ENCODE assay signal across 15 cellular contexts in genomic region chr22:42907404-42908081, GRCh38. TPM values are rescaled to one million over a fixed set of nuclear protein-coding genes. Genes with fewer than 3 reads are reported as not detected.
DNase-seq lines count a peak whose midpoint lies in the region; ATAC-seq, FAIRE-seq and TF ChIP-seq lines count a peak whose summit lies in the region.
"Had no signal": no experiment of that assay in that cellular context is flagged by ENCODE, and none has a peak within 500 bp of the region (broad histone marks: within the 10 kb centered on the region; RNA-seq: fewer than 3 reads in every experiment).

No MANE protein-coding gene starts in this region.

- no peak for TF ChIP-seq POLR2A in H1 (IDR thresholded peaks at IDR 0.05; ENCODE audit: control extremely low read depth in 1 of 2, low read depth in 2 of 2, low read length in 2 of 2)
- no peak for TF ChIP-seq POLR2A in suprapubic skin (IDR thresholded peaks at IDR 0.05)

- WGBS in H1 (ENCODE audit: extremely low coverage in 1 of 2, insufficient coverage in 1 of 2, insufficient read length in 1 of 2, insufficient replicate concordance in 2 of 2, low coverage in 1 of 2, low lambda C conversion rate in 2 of 2, missing lambda C conversion rate in 1 of 2), 2 experiments, result 94% methylated on average over 22 of the region's 22 CpGs; no CpG with 5 or more reads in 1 of the 2 experiments
- 83 to 85% methylated on average over 22 of the region's 22 CpGs for WGBS in lung, 2 donors
- 58% methylated on average over 12 of the region's 22 CpGs for WGBS in suprapubic skin

- TF ChIP-seq EP300 in H1 (IDR thresholded peaks at IDR 0.05; ENCODE audit: borderline replicate concordance in 1 of 2, low read depth in 2 of 2, low read length in 2 of 2) (no peak), suprapubic skin (IDR thresholded peaks at IDR 0.05) (no peak)

- no peak overlapping the region for H3K4me2 ChIP-seq in H1 (ENCODE audit: insufficient read depth in 1 of 2, low read depth in 2 of 2, low read length in 2 of 2)

- H2BK20ac ChIP-seq in H1 (ENCODE audit: low read length), result no peak overlapping the region

- no peak overlapping the region for H2BK120ac ChIP-seq in H1 (replicated peaks; ENCODE audit: low read depth, low read length)

- H3K9ac ChIP-seq in H1 (replicated peaks in 1 of 4; ENCODE audit: extremely low read depth in 1 of 4, low read depth in 3 of 4, low read length in 3 of 4), result no peak overlapping the region

- 0 out of 2 replicates have a peak overlapping the region, but pooled peaks have one; percentile 39 for H2AK5ac ChIP-seq in H1 (ENCODE audit: low read depth, low read length)

- H2BK12ac ChIP-seq in H1 (ENCODE audit: low read depth, low read length), result no peak overlapping the region

- TF ChIP-seq CTCF in VCaP (conservative IDR thresholded peaks at IDR 0.05) (no peak), H1 (IDR thresholded peaks at IDR 0.05; ENCODE audit: control extremely low read depth in 1 of 3, insufficient read depth in 1 of 3, low read depth in 1 of 3, low read length in 3 of 3) (no peak), lung (IDR thresholded peaks at IDR 0.05; ENCODE audit: control extremely low read depth, extremely low read depth) (no peak), suprapubic skin (IDR thresholded peaks at IDR 0.05) (no peak)

- H3K4ac ChIP-seq in H1 (replicated peaks; ENCODE audit: insufficient read length, low read depth, low read length), result no peak overlapping the region

- H3K27me3 ChIP-seq in H1 (replicated peaks in 1 of 4; ENCODE audit: control insufficient read depth in 3 of 4, extremely low read depth in 1 of 4, insufficient read depth in 3 of 4, low read length in 3 of 4), result no peaks in the 10 kb centered on the region
- H3K27me3 ChIP-seq in lung (ENCODE audit: control insufficient read depth, insufficient read depth), result no peaks in the 10 kb centered on the region
- H3K27me3 ChIP-seq in suprapubic skin, result no peaks in the 10 kb centered on the region

- H3K23ac ChIP-seq in H1 (ENCODE audit: insufficient read length), result no peak overlapping the region

- H3K79me1 ChIP-seq in H1 (ENCODE audit: low read depth, low read length), result peaks cover 28% of the 10 kb centered on the region

- no peak overlapping the region for H3K18ac ChIP-seq in H1 (ENCODE audit: extremely low read depth, low read length)

- CTCF ChIA-PET in H1 (lab: Charles Lee; ENCODE audit: partially characterized antibody), result interaction anchor here (0.7 to 6.5 kb wide), 5 partner anchors 8 to 228 kb away, joined by 3 to 38 read pairs (median 3); no protein-coding TSS in a partner anchor

- no peak overlapping the region for H3K14ac ChIP-seq in H1 (ENCODE audit: insufficient read length)

- H3K4me1 ChIP-seq in H1 (replicated peaks in 1 of 4; ENCODE audit: control insufficient read depth in 3 of 4, insufficient read depth in 4 of 4, low read length in 3 of 4) (peaks cover 0 to 13% (median 6%) of the 10 kb centered on the region in 4 experiments; a peak in 5 of 7 replicates), lung (ENCODE audit: control insufficient read depth in 2 of 2, insufficient read depth in 2 of 2, low read length in 2 of 2) (peaks cover 34 to 35% of the 10 kb centered on the region in 2 donors), suprapubic skin (peaks cover 66% of the 10 kb centered on the region)

- peaks cover 3 to 15% of the 10 kb centered on the region in 2 experiments for H4K20me1 ChIP-seq in H1 (replicated peaks in 1 of 2; ENCODE audit: control insufficient read depth in 1 of 2, insufficient read depth in 2 of 2, low read length in 2 of 2)

- no peak overlapping the region for H4K8ac ChIP-seq in H1 (ENCODE audit: extremely low read depth, insufficient read depth, low read length)

- no peak for ATAC-seq in lung (ENCODE audit: insufficient read depth, low FRiP score)
- ATAC-seq: left colon had no signal

- no peak overlapping the region for H2AFZ ChIP-seq in H1 (ENCODE audit: low read length)

- no peak for DNase-seq in H1 (ENCODE audit: low read depth in 1 of 2, low spot score in 2 of 2)
- no peak for DNase-seq in lung (ENCODE audit: low spot score)
- DNase-seq in suprapubic skin (ENCODE audit: low spot score in 2 of 2), result no peak
- DNase-seq in NCI-H82 treated with DMSO at 0.1 percent for 48 hours (lab: John Stamatoyannopoulos, UW; ENCODE audit: unreplicated experiment), result no peak
- no peak for DNase-seq in KG1 (lab: John Stamatoyannopoulos, UW)
- no peak for DNase-seq in NCI-H774 (lab: John Stamatoyannopoulos, UW)
- DNase-seq in cerebellar nuclear complex (lab: John Stamatoyannopoulos, UW), result no peak
- DNase-seq: activated CD4-positive, alpha-beta T cell treated with anti-CD3 and anti-CD28 coated beads, Interleukin-2, amount 10 ng/mL, durations not matched to agents 7 days and 5 days; activated T-cell treated with anti-CD3 and anti-CD28 coated beads, Interleukin-2, amount 50 U/mL, for 48 hours; AML-193; DMS53; H9; left colon; NCI-H2029 treated with DMSO at 0.1 percent for 48 hours had no signal

- H4K91ac ChIP-seq in H1 (replicated peaks; ENCODE audit: insufficient read length, low read length), result no peak overlapping the region

- POLR2A ChIA-PET in H1 (lab: Charles Lee; ENCODE audit: partially characterized antibody), result interaction anchor here (1.2 to 3.8 kb wide), 4 partner anchors 8 to 293 kb away, joined by 3 to 18 read pairs (median 6); partner anchors contain the start of genes PACSIN2 and POLDIP3

- H3K4me3 ChIP-seq in H1 (ENCODE audit: extremely low read depth in 1 of 4, insufficient read depth in 2 of 4, low read depth in 3 of 4, low read length in 4 of 4), result no peak overlapping the region
- no peak overlapping the region for H3K4me3 ChIP-seq in lung
- no peak overlapping the region for H3K4me3 ChIP-seq in suprapubic skin

- no peak overlapping the region for H2BK15ac ChIP-seq in H1 (ENCODE audit: low read length)

- TF ChIP-seq RAD21 in H1 (IDR thresholded peaks at IDR 0.05 in 1 of 2, conservative IDR thresholded peaks at IDR 0.05 in 1 of 2; ENCODE audit: low read depth in 2 of 2, low read length in 2 of 2), result no peak

- H3K56ac ChIP-seq in H1 (replicated peaks; ENCODE audit: insufficient read length, low read depth, low read length), result no peak overlapping the region

- H3K79me2 ChIP-seq in H1 (ENCODE audit: control insufficient read depth in 1 of 2, insufficient read depth in 2 of 2, low read length in 2 of 2), result peaks cover 0 to 13% of the 10 kb centered on the region in 2 experiments; a peak in 1 of 4 replicates

- FAIRE-seq in H1 (lab: Jason Lieb, UNC), result no peak

- H3K36me3 ChIP-seq in H1 (ENCODE audit: control insufficient read depth in 2 of 4, insufficient read depth in 4 of 4, low read length in 3 of 4) (peaks cover 0 to 10% (median 0%) of the 10 kb centered on the region in 4 experiments; a peak in 1 of 8 replicates), lung (ENCODE audit: control insufficient read depth in 2 of 2, insufficient read depth in 2 of 2, low read length in 2 of 2) (peaks cover 0 to 18% of the 10 kb centered on the region in 2 donors), suprapubic skin (peaks cover 9% of the 10 kb centered on the region)

- H3K27ac ChIP-seq in VCaP (peak overlapping the region; percentile 86), H1 (ENCODE audit: low read depth, low read length) (no peak overlapping the region), lung (ENCODE audit: low read depth in 1 of 2, low read length in 1 of 2) (peak overlapping the region; percentile 71), suprapubic skin (peak overlapping the region; percentile 68)

- H4K5ac ChIP-seq in H1 (ENCODE audit: insufficient read length, low read depth, low read length), result no peak overlapping the region

- H2BK5ac ChIP-seq in H1 (ENCODE audit: low read depth, low read length), result 0 out of 2 replicates have a peak overlapping the region, but pooled peaks have one; percentile 44

- no peaks in the 10 kb centered on the region for H3K23me2 ChIP-seq in H1 (ENCODE audit: low read depth, low read length)

- H3K9me3 ChIP-seq in H1 (ENCODE audit: insufficient read depth in 2 of 2, low read depth in 1 of 2, low read length in 1 of 2) (no peaks in the 10 kb centered on the region), lung (ENCODE audit: control insufficient read depth in 2 of 2, insufficient read depth in 1 of 2, low read length in 1 of 2) (peaks cover 0 to 3% of the 10 kb centered on the region in 2 donors), suprapubic skin (no peaks in the 10 kb centered on the region)

TF ChIP-seq in H1, 55 proteins besides CTCF, POLR2A, EP300 and RAD21 (continues in another document):
- TF ChIP-seq SIRT6 (IDR thresholded peaks at IDR 0.05; ENCODE audit: low read length), result no peak
- no peak for TF ChIP-seq HDAC6 (IDR thresholded peaks at IDR 0.05; ENCODE audit: low read depth, low read length)
- no peak for TF ChIP-seq KDM4A (IDR thresholded peaks at IDR 0.05; ENCODE audit: low read depth, low read length, severe bottlenecking)
- no peak for TF ChIP-seq SP2 (IDR thresholded peaks at IDR 0.05; ENCODE audit: low read length)
- no peak for TF ChIP-seq TEAD4 (IDR thresholded peaks at IDR 0.05; ENCODE audit: low read depth, low read length)
- TF ChIP-seq RXRA (IDR thresholded peaks at IDR 0.05; ENCODE audit: insufficient read depth, low read depth, low read length), result no peak
- no peak for TF ChIP-seq BACH1 (IDR thresholded peaks at IDR 0.05; ENCODE audit: low read length)
- no peak for TF ChIP-seq SAP30 (IDR thresholded peaks at IDR 0.05; ENCODE audit: insufficient read depth, insufficient replicate concordance, low read length)
- no peak for TF ChIP-seq SUZ12 (IDR thresholded peaks at IDR 0.05; ENCODE audit: low read length)
- TF ChIP-seq FOSL1 (IDR thresholded peaks at IDR 0.05; ENCODE audit: insufficient read depth, low read depth, low read length), result no peak
- TF ChIP-seq BCL11A (IDR thresholded peaks at IDR 0.05; ENCODE audit: low read depth in 2 of 2, low read length in 2 of 2), result no peak
- no peak for TF ChIP-seq KDM1A (IDR thresholded peaks at IDR 0.05; ENCODE audit: borderline replicate concordance, low read length)
- TF ChIP-seq RNF2 (IDR thresholded peaks at IDR 0.05; ENCODE audit: borderline replicate concordance, low read depth, low read length, missing control alignments, poor library complexity, severe bottlenecking), result no peak
- TF ChIP-seq JUN (IDR thresholded peaks at IDR 0.05; ENCODE audit: low read depth, low read length), result no peak

RNA-seq across cellular contexts. Expression of gene ARFGAP3, which starts 50.5 kb away (rescaled TPM):
- total RNA-seq in H1 (2021; fragmentation: NEBNext Ultra II Directional; extraction: Animal tissue kit (Norgen Biotek cat#: 25700)), result 15.8 and 16.0 TPM in 2 replicates
- polyA plus RNA-seq in H1 (2011; rRNA removed) (7.5 and 9.7 TPM in 2 replicates), lung (10 to 100 TPM; 25.8 to 42.7 TPM)
- polyA plus RNA-seq in H1 (2011; cell fraction: cytosol; rRNA removed), result 10.9 TPM
- 8.2 TPM for polyA plus RNA-seq in H1 (2011; cell fraction: nucleus; rRNA removed)
- 9.2 to 12.3 TPM (median 10.6 TPM) in 4 replicates for polyA plus RNA-seq in H1 (2012, experiment 1 of 2)
- 1.6 TPM for polyA plus RNA-seq in H1 (2012, experiment 2 of 2)
- 8.8 TPM for polyA plus RNA-seq in H1 (2013, experiment 1 of 2)
- 8.5 TPM for polyA plus RNA-seq in H1 (2013, experiment 2 of 2)
- 14.1 and 15.9 TPM in 2 replicates for polyA minus RNA-seq in H1 (2011; rRNA and poly(A)+ RNA removed)
- 12.9 TPM for polyA minus RNA-seq in H1 (2011; cell fraction: cytosol; rRNA and poly(A)+ RNA removed)
- 10.2 TPM for polyA minus RNA-seq in H1 (2011; cell fraction: nucleus; rRNA and poly(A)+ RNA removed)
- total RNA-seq in lung (10 to 100 TPM; 42.0 to 42.9 TPM), suprapubic skin (10 to 100 TPM; 26.7 to 33.3 (median 31.8) TPM)
